1 cellular context compared by ENCODE assay signal in the genomic region with DNA sequence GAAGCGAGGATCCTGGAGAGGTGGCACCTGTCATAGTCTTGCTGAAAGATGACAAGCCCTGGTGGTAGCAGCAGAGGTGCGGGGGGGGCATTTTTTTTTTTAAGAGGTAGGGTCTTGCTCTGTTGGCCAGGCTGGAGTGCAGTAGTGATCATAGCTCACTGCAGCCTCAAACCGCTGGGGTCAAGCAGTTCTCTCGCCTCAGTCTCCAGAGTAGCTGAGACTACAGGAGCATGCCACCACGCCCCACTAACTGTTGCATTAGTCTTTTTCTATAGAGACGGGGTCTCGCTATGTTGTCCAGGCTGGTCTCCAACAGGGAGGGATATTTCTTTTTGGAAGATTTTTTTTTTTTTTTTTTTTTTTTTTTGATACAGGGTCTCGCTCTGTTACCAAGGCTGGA.
TF ChIP-seq lines count a peak whose summit lies in the region.

No MANE protein-coding gene starts in this region.

TF ChIP-seq in HEK293T, 16 proteins besides CTCF, POLR2A, EP300 and RAD21 (continued from another document):
- no peak for TF ChIP-seq FOXM1 (IDR thresholded peaks at IDR 0.05; ENCODE audit: borderline replicate concordance)
- TF ChIP-seq, protein P1, sequence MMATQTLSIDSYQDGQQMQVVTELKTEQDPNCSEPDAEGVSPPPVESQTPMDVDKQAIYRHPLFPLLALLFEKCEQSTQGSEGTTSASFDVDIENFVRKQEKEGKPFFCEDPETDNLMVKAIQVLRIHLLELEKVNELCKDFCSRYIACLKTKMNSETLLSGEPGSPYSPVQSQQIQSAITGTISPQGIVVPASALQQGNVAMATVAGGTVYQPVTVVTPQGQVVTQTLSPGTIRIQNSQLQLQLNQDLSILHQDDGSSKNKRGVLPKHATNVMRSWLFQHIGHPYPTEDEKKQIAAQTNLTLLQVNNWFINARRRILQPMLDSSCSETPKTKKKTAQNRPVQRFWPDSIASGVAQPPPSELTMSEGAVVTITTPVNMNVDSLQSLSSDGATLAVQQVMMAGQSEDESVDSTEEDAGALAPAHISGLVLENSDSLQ (IDR thresholded peaks at IDR 0.05) = no peak
- no peak for TF ChIP-seq CTBP1 (IDR thresholded peaks at IDR 0.05; ENCODE audit: borderline replicate concordance)
